Comparison of ENCODE assay signal across 30 cellular contexts in genomic region chr7:118328505-118329211, GRCh38.
"Had no signal": no experiment of that assay in that cellular context is flagged by ENCODE, and none has a peak within 500 bp of the region (broad histone marks: within the 10 kb centered on the region; RNA-seq: fewer than 3 reads in every experiment).

No MANE protein-coding gene starts in this region.

- DNase-seq: activated CD4-positive, alpha-beta T cell treated with anti-CD3 and anti-CD28 coated beads for 1 hour; activated CD4-positive, alpha-beta T cell treated with anti-CD3 and anti-CD28 coated beads for 4 hours; activated CD4-positive, alpha-beta T cell treated with anti-CD3 and anti-CD28 coated beads, Interleukin-2, amount 50 U/mL, for 1 hour; activated CD4-positive, alpha-beta T cell treated with anti-CD3 and anti-CD28 coated beads, Interleukin-2, amount 50 U/mL, for 48 hours; activated CD8-positive, alpha-beta memory T cell treated with anti-CD3 and anti-CD28 coated beads for 24 hours; activated CD8-positive, alpha-beta T cell treated with anti-CD3 and anti-CD28 coated beads for 36 hours; activated effector memory CD4-positive, alpha-beta T cell treated with anti-CD3 and anti-CD28 coated beads, Interleukin-2, amount 50 U/mL, for 16 hours; activated naive CD4-positive, alpha-beta T cell treated with anti-CD3 and anti-CD28 coated beads, Interleukin-2, amount 10 ng/mL, durations not matched to agents 7 days and 5 days; activated naive CD8-positive, alpha-beta T cell treated with anti-CD3 and anti-CD28 coated beads, Interleukin-2, amount 10 ng/mL, durations not matched to agents 7 days and 5 days; activated T-cell treated with anti-CD3 and anti-CD28 coated beads, Interleukin-2, amount 50 U/mL, for 4 hours; central memory CD4-positive, alpha-beta T cell; cerebellar nuclear complex; dorsolateral prefrontal cortex; effector memory CD4-positive, alpha-beta T cell; endodermal cell; foreskin fibroblast; gastrocnemius medialis; glutamatergic neuron; heart left ventricle; hypothalamus had no signal

- H3K36me3 ChIP-seq: ascending aorta, breast epithelium, cardiac muscle cell, gastrocnemius medialis, heart left ventricle had no signal

- H3K4me3 Mint-ChIP-seq: activated CD8-positive, alpha-beta T cell treated with anti-CD3 and anti-CD28 coated beads for 36 hours; activated naive CD4-positive, alpha-beta T cell treated with anti-CD3 and anti-CD28 coated beads, Interleukin-2, amount 10 ng/mL, durations not matched to agents 7 days and 5 days; activated naive CD8-positive, alpha-beta T cell treated with anti-CD3 and anti-CD28 coated beads, Interleukin-2, amount 10 ng/mL, durations not matched to agents 7 days and 5 days; activated T-cell treated with anti-CD3 and anti-CD28 coated beads, Interleukin-2, amount 50 U/mL, for 4 hours; brain; dendritic cell treated with granulocyte-macrophage colony-stimulating factor and Interleukin-4, amounts not matched to agents 40 ng/mL and 50 ng/mL, for 4 days; endodermal cell; T-helper 1 cell treated with Interleukin-12 subunit alpha and Interleukin-12 subunit beta and Interleukin-4 antibody, amounts not matched to agents 30 μg/mL and 1 μg/mL, for 36 hours had no signal

- H3K9me3 Mint-ChIP-seq: activated CD8-positive, alpha-beta T cell treated with anti-CD3 and anti-CD28 coated beads for 36 hours; activated naive CD4-positive, alpha-beta T cell treated with anti-CD3 and anti-CD28 coated beads, Interleukin-2, amount 10 ng/mL, durations not matched to agents 7 days and 5 days; activated naive CD4-positive, alpha-beta T cell treated with anti-CD3 and anti-CD28 coated beads, Interleukin-2, amount 50 U/mL, for 72 hours; activated naive CD8-positive, alpha-beta T cell treated with anti-CD3 and anti-CD28 coated beads, Interleukin-2, amount 10 ng/mL, durations not matched to agents 7 days and 5 days; activated T-cell treated with anti-CD3 and anti-CD28 coated beads, Interleukin-2, amount 50 U/mL, for 4 hours; activated T-helper 2 cell treated with anti-CD3 and anti-CD28 coated beads, Interferon-gamma antibody, Interleukin-2, Interleukin-4, amounts not matched to agents 10 μg/mL and 5 μg/mL and 100 μg/mL, durations not matched to agents 14 hours and 24 hours and 36 hours; brain; dendritic cell treated with granulocyte-macrophage colony-stimulating factor and Interleukin-4, amounts not matched to agents 40 ng/mL and 50 ng/mL, for 4 days; endodermal cell; T-helper 1 cell treated with Interleukin-12 subunit alpha and Interleukin-12 subunit beta and Interleukin-4 antibody, amounts not matched to agents 30 μg/mL and 1 μg/mL, for 36 hours had no signal

- H3K9me3 ChIP-seq: ascending aorta, breast epithelium, gastrocnemius medialis, heart left ventricle had no signal

- H3K4me3 ChIP-seq: ascending aorta, breast epithelium, cardiac muscle cell, coronary artery, dorsolateral prefrontal cortex, gastrocnemius medialis, heart left ventricle had no signal

- H3K4me1 Mint-ChIP-seq: activated naive CD4-positive, alpha-beta T cell treated with anti-CD3 and anti-CD28 coated beads, Interleukin-2, amount 10 ng/mL, durations not matched to agents 7 days and 5 days; brain had no signal

- H3K4me1 ChIP-seq: ascending aorta, breast epithelium, gastrocnemius medialis, heart left ventricle had no signal

- H3K27ac Mint-ChIP-seq: activated CD8-positive, alpha-beta T cell treated with anti-CD3 and anti-CD28 coated beads for 36 hours; activated naive CD4-positive, alpha-beta T cell treated with anti-CD3 and anti-CD28 coated beads, Interleukin-2, amount 10 ng/mL, durations not matched to agents 7 days and 5 days; activated naive CD4-positive, alpha-beta T cell treated with anti-CD3 and anti-CD28 coated beads, Interleukin-2, amount 50 U/mL, for 72 hours; activated naive CD8-positive, alpha-beta T cell treated with anti-CD3 and anti-CD28 coated beads, Interleukin-2, amount 10 ng/mL, durations not matched to agents 7 days and 5 days; activated T-helper 2 cell treated with anti-CD3 and anti-CD28 coated beads, Interferon-gamma antibody, Interleukin-2, Interleukin-4, amounts not matched to agents 10 μg/mL and 5 μg/mL and 100 μg/mL, durations not matched to agents 14 hours and 24 hours and 36 hours; brain; dendritic cell treated with granulocyte-macrophage colony-stimulating factor and Interleukin-4, amounts not matched to agents 40 ng/mL and 50 ng/mL, for 4 days; endodermal cell; T-helper 1 cell treated with Interleukin-12 subunit alpha and Interleukin-12 subunit beta and Interleukin-4 antibody, amounts not matched to agents 30 μg/mL and 1 μg/mL, for 36 hours had no signal

- ATAC-seq: activated CD8-positive, alpha-beta T cell treated with anti-CD3 and anti-CD28 coated beads for 36 hours; activated naive CD4-positive, alpha-beta T cell treated with anti-CD3 and anti-CD28 coated beads, Interleukin-2, amount 50 U/mL, for 72 hours; activated T-cell treated with anti-CD3 and anti-CD28 coated beads, Interleukin-2, amount 50 U/mL, for 4 hours; esophagus mucosa; gastrocnemius medialis; heart left ventricle had no signal

- H3K36me3 Mint-ChIP-seq: activated naive CD4-positive, alpha-beta T cell treated with anti-CD3 and anti-CD28 coated beads, Interleukin-2, amount 10 ng/mL, durations not matched to agents 7 days and 5 days; activated naive CD4-positive, alpha-beta T cell treated with anti-CD3 and anti-CD28 coated beads, Interleukin-2, amount 50 U/mL, for 72 hours; activated naive CD8-positive, alpha-beta T cell treated with anti-CD3 and anti-CD28 coated beads, Interleukin-2, amount 10 ng/mL, durations not matched to agents 7 days and 5 days; brain had no signal

- H3K27ac ChIP-seq: ascending aorta, breast epithelium, cardiac muscle cell, coronary artery, dorsolateral prefrontal cortex, gastrocnemius medialis, heart left ventricle had no signal

- H3K27me3 ChIP-seq: ascending aorta, breast epithelium, cardiac muscle cell, dorsolateral prefrontal cortex, gastrocnemius medialis had no signal
